In the genomic region with DNA sequence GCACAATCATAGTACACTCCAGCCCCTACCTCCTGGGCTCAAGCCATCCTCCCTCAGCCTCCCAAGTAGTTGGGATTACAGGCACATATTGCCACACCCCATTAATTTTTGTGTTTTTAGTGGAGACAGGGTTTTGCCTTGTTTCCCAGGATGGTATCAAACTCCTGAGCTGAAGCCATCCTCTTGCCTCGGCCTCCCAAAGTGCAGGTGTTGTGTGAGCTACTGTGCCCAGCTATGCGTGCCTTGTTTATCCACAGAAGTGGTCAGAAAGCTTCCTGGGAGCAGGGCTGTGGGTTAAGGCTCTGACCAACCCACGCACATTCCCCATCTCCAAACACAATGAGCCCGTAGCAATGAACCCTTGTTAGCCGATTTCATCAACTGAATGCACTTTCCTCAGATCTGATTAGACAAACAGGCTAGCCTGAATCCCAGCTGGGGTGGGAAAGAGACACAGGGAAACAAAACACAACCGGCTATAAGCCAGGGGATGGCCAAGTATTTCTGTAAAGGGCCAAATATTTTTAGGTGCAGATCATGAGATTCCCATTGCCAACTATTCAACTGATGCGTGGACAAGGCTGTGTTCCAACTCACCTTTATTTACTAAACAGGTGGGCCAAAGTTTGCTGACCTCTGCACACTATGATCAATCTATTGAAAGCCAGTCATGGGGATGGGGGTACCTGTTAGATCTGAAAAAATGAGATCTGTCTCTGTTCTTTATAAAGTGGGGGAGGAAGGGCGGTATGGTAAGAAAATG, we compare ENCODE assay signal across 2 cellular contexts.
TF ChIP-seq lines count a peak whose summit lies in the region.

No MANE protein-coding gene starts in this region.

TF ChIP-seq in HCT116, 20 proteins besides CTCF, POLR2A, EP300 and RAD21 (continued from another document):
- no peak for TF ChIP-seq EGR1 (IDR thresholded peaks at IDR 0.05; ENCODE audit: low read depth)
- TF ChIP-seq JUND (IDR thresholded peaks at IDR 0.05): no peak
- TF ChIP-seq, protein P1, sequence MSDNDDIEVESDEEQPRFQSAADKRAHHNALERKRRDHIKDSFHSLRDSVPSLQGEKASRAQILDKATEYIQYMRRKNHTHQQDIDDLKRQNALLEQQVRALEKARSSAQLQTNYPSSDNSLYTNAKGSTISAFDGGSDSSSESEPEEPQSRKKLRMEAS (IDR thresholded peaks at IDR 0.05): no peak
- TF ChIP-seq ZNF274 (IDR thresholded peaks at IDR 0.05; ENCODE audit: low read depth, low read length): no peak
- TF ChIP-seq, protein P2, sequence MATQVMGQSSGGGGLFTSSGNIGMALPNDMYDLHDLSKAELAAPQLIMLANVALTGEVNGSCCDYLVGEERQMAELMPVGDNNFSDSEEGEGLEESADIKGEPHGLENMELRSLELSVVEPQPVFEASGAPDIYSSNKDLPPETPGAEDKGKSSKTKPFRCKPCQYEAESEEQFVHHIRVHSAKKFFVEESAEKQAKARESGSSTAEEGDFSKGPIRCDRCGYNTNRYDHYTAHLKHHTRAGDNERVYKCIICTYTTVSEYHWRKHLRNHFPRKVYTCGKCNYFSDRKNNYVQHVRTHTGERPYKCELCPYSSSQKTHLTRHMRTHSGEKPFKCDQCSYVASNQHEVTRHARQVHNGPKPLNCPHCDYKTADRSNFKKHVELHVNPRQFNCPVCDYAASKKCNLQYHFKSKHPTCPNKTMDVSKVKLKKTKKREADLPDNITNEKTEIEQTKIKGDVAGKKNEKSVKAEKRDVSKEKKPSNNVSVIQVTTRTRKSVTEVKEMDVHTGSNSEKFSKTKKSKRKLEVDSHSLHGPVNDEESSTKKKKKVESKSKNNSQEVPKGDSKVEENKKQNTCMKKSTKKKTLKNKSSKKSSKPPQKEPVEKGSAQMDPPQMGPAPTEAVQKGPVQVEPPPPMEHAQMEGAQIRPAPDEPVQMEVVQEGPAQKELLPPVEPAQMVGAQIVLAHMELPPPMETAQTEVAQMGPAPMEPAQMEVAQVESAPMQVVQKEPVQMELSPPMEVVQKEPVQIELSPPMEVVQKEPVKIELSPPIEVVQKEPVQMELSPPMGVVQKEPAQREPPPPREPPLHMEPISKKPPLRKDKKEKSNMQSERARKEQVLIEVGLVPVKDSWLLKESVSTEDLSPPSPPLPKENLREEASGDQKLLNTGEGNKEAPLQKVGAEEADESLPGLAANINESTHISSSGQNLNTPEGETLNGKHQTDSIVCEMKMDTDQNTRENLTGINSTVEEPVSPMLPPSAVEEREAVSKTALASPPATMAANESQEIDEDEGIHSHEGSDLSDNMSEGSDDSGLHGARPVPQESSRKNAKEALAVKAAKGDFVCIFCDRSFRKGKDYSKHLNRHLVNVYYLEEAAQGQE (IDR thresholded peaks at IDR 0.05; ENCODE audit: low read depth): no peak
- TF ChIP-seq, protein P3, sequence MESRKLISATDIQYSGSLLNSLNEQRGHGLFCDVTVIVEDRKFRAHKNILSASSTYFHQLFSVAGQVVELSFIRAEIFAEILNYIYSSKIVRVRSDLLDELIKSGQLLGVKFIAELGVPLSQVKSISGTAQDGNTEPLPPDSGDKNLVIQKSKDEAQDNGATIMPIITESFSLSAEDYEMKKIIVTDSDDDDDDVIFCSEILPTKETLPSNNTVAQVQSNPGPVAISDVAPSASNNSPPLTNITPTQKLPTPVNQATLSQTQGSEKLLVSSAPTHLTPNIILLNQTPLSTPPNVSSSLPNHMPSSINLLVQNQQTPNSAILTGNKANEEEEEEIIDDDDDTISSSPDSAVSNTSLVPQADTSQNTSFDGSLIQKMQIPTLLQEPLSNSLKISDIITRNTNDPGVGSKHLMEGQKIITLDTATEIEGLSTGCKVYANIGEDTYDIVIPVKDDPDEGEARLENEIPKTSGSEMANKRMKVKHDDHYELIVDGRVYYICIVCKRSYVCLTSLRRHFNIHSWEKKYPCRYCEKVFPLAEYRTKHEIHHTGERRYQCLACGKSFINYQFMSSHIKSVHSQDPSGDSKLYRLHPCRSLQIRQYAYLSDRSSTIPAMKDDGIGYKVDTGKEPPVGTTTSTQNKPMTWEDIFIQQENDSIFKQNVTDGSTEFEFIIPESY (IDR thresholded peaks at IDR 0.05; ENCODE audit: extremely low read depth, insufficient replicate concordance, low read length): no peak
- no peak for TF ChIP-seq YY1 (IDR thresholded peaks at IDR 0.05; ENCODE audit: extremely low read depth, insufficient replicate concordance, low read depth, low read length)
- TF ChIP-seq EZH2 (IDR thresholded peaks at IDR 0.05): no peak
- no peak for TF ChIP-seq SRF (IDR thresholded peaks at IDR 0.05; ENCODE audit: low read depth)
- no peak for TF ChIP-seq SP1 (IDR thresholded peaks at IDR 0.05; ENCODE audit: low read depth)
- TF ChIP-seq EZH2phosphoT487 (IDR thresholded peaks at IDR 0.05; ENCODE audit: borderline replicate concordance): no peak
- no peak for TF ChIP-seq CBX3 (IDR thresholded peaks at IDR 0.05; ENCODE audit: low read depth)
- TF ChIP-seq ZFX (IDR thresholded peaks at IDR 0.05): no peak
- TF ChIP-seq, protein P4, sequence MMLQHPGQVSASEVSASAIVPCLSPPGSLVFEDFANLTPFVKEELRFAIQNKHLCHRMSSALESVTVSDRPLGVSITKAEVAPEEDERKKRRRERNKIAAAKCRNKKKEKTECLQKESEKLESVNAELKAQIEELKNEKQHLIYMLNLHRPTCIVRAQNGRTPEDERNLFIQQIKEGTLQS (IDR thresholded peaks at IDR 0.05): no peak
- no peak for TF ChIP-seq CEBPB (IDR thresholded peaks at IDR 0.05; ENCODE audit: low read depth)
TF ChIP-seq in HCT116: peak in this region for 0.

TF ChIP-seq in WTC11, 78 proteins besides CTCF, POLR2A, EP300 and RAD21 (continued from another document):
- TF ChIP-seq, protein P5, sequence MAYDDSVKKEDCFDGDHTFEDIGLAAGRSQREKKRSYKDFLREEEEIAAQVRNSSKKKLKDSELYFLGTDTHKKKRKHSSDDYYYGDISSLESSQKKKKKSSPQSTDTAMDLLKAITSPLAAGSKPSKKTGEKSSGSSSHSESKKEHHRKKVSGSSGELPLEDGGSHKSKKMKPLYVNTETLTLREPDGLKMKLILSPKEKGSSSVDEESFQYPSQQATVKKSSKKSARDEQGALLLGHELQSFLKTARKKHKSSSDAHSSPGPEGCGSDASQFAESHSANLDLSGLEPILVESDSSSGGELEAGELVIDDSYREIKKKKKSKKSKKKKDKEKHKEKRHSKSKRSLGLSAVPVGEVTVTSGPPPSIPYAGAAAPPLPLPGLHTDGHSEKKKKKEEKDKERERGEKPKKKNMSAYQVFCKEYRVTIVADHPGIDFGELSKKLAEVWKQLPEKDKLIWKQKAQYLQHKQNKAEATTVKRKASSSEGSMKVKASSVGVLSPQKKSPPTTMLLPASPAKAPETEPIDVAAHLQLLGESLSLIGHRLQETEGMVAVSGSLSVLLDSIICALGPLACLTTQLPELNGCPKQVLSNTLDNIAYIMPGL (CRISPR knock-in tag; IDR thresholded peaks at IDR 0.05): no peak
- TF ChIP-seq GABPB1 (CRISPR knock-in tag; IDR thresholded peaks at IDR 0.05) (peak; percentile 49), NFYB (CRISPR knock-in tag; conservative IDR thresholded peaks at IDR 0.05; ENCODE audit: low read depth) (no peak)
- TF ChIP-seq, protein P4 (CRISPR knock-in tag; conservative IDR thresholded peaks at IDR 0.05): no peak
